Comparison of ENCODE assay signal across 10 cellular contexts in the genomic region with DNA sequence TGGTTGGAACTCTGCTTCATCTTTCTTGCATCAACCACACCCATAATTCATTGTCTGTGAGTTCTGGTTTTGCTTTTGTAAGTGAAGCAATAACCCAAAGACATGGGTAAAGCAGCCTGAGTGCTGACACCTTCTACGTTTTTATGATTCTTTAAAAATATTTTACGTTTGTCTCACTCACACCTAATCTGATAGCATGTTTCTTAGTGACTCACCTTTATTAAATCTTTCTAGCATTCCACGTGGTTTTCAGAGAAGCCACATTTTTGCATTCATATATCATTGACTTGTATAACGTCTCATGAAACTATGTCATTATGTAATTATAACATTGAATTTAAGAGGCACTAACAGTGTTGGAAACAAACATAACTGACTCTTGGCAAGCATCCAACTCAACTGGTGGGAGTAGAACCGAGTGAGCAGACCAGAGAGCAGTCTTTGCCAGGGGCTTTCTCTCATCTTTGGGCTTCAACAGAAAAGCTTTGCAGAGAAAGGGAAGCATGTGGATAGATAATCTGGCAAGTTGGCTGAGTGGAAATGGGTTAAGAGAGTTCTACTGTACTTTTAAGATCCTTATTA.
A peak's percentile ranks its signal among the peaks of the same experiment; 100 is the strongest.
DNase-seq lines count a peak whose midpoint lies in the region; ATAC-seq and TF ChIP-seq lines count a peak whose summit lies in the region.
"Had no signal": no experiment of that assay in that cellular context is flagged by ENCODE, and none has a peak within 500 bp of the region (broad histone marks: within the 10 kb centered on the region; RNA-seq: fewer than 3 reads in every experiment).

No MANE protein-coding gene starts in this region.

- H3K9me3 ChIP-seq in RWPE2 (ENCODE audit: severe bottlenecking): no peaks in the 10 kb centered on the region
- no peaks in the 10 kb centered on the region for H3K9me3 ChIP-seq in upper lobe of left lung

- no peak overlapping the region for H3K4me3 ChIP-seq in RWPE2 (ENCODE audit: severe bottlenecking)
- H3K4me3 ChIP-seq in retinal pigment epithelial cell (ENCODE audit: low read length): no peak overlapping the region
- no peak overlapping the region for H3K4me3 ChIP-seq in upper lobe of left lung

- DNase-seq in NCI-H2171 treated with DMSO at 0.1 percent for 48 hours (lab: John Stamatoyannopoulos, UW) (peak; percentile 28), NCI-H2171 (lab: John Stamatoyannopoulos, UW) (no peak), NCI-H2081 treated with DMSO at 0.1 percent for 48 hours (lab: John Stamatoyannopoulos, UW) (peak; percentile 84), RWPE2 (ENCODE audit: low spot score) (no peak), retinal pigment epithelial cell (ENCODE audit: low read depth) (peak; percentile 29), upper lobe of left lung (no peak), NOMO-1 treated with DMSO at 0.1 percent for 48 hours (lab: John Stamatoyannopoulos, UW; ENCODE audit: unreplicated experiment) (no peak)
- DNase-seq: activated CD4-positive, alpha-beta memory T cell treated with anti-CD3 and anti-CD28 coated beads for 36 hours had no signal

- H3K4me1 ChIP-seq in RWPE2 (ENCODE audit: insufficient read depth, poor library complexity, severe bottlenecking): no peaks in the 10 kb centered on the region
- no peaks in the 10 kb centered on the region for H3K4me1 ChIP-seq in upper lobe of left lung

- peak; percentile 45 for ATAC-seq in RWPE2 (ENCODE audit: low read depth)
- ATAC-seq in HG02981 (IDR thresholded peaks at IDR 0.05; ENCODE audit: unreplicated experiment): no peak
- no peak for ATAC-seq in upper lobe of left lung (ENCODE audit: low FRiP score in 2 of 2)
- ATAC-seq: activated T-helper 17 cell treated with anti-CD3 and anti-CD28 coated beads, Interleukin-2, amount 50 U/mL, for 72 hours had no signal

- H3K27me3 ChIP-seq in RWPE2 (ENCODE audit: insufficient read depth, poor library complexity, severe bottlenecking): peaks cover 8% of the 10 kb centered on the region
- no peaks in the 10 kb centered on the region for H3K27me3 ChIP-seq in upper lobe of left lung

- TF ChIP-seq CTCF in RWPE2 (IDR thresholded peaks at IDR 0.05; ENCODE audit: poor library complexity, severe bottlenecking): no peak
- TF ChIP-seq CTCF in retinal pigment epithelial cell (conservative IDR thresholded peaks at IDR 0.05; ENCODE audit: low read depth, low read length): no peak
- no peak for TF ChIP-seq CTCF in upper lobe of left lung (IDR thresholded peaks at IDR 0.05)

- 39 to 42% methylated on average over 5 of the region's 5 CpGs for WGBS in upper lobe of left lung, 2 donors

- no peak for TF ChIP-seq EP300 in upper lobe of left lung (IDR thresholded peaks at IDR 0.05)

- H3K27ac ChIP-seq in RWPE2 (ENCODE audit: poor library complexity, severe bottlenecking) (no peak overlapping the region), upper lobe of left lung (no peak overlapping the region)

- no peak for TF ChIP-seq POLR2A in upper lobe of left lung (IDR thresholded peaks at IDR 0.05)

- H3K36me3 ChIP-seq in RWPE2 (ENCODE audit: low read depth) (no peaks in the 10 kb centered on the region), upper lobe of left lung (no peaks in the 10 kb centered on the region)

Comparison
In these comparisons a context has a peak if more than half of its experiments do, and no peak if none do; other contexts are left out.
1. DNase-seq: peak in NCI-H2171 treated with DMSO at 0.1 percent for 48 hours (single experiment), NCI-H2081 treated with DMSO at 0.1 percent for 48 hours (single experiment) and retinal pigment epithelial cell (single experiment); none in NCI-H2171 (single experiment), RWPE2 (single experiment), upper lobe of left lung (0 of 2) and NOMO-1 treated with DMSO at 0.1 percent for 48 hours (single experiment).